ENCODE assay signal across 8 cellular contexts in genomic region chr1:156751724-156752481, GRCh38.
DNase-seq lines count a peak whose midpoint lies in the region; ATAC-seq lines count a peak whose summit lies in the region.

No MANE protein-coding gene starts in this region.

- ATAC-seq in GM18873 (IDR thresholded peaks at IDR 0.05; ENCODE audit: low FRiP score, unreplicated experiment), result peak; percentile 41
- ATAC-seq in HG03196 (IDR thresholded peaks at IDR 0.05; ENCODE audit: unreplicated experiment), result peak; percentile 70

- peak overlapping the region; percentile 96 for H3K27ac ChIP-seq in caudate nucleus (ENCODE audit: low read depth, low read length)

- peak; percentile 97 for DNase-seq in ACHN
- DNase-seq in NCI-H226, result peak; percentile 98
- DNase-seq in activated CD4-positive, CD25-positive, alpha-beta regulatory T cell (lab: John Stamatoyannopoulos, UW), result peak; percentile 94 to 96 (median 95)
- DNase-seq in caudate nucleus (lab: John Stamatoyannopoulos, UW), result peak; percentile 73 to 99 (median 96)
- DNase-seq in inferior parietal cortex (ENCODE audit: extremely low spot score), result peak; percentile 91
- peak; percentile 95 for DNase-seq in smooth muscle cell of the brain vasculature (ENCODE audit: low read depth, low spot score)

- in situ Hi-C loops in ACHN (cut with HindIII; ENCODE audit: low pct_ligation_motif_present, low pct_unique_long_range_greater_than_20kb, low sequenced_read_pairs), result no loop called here

Comparison
In these comparisons a context has a peak if more than half of its experiments do, and no peak if none do; other contexts are left out.
1. Peak in every context shown above with its lines: DNase-seq, ATAC-seq and H3K27ac ChIP-seq.